In the genomic region with DNA sequence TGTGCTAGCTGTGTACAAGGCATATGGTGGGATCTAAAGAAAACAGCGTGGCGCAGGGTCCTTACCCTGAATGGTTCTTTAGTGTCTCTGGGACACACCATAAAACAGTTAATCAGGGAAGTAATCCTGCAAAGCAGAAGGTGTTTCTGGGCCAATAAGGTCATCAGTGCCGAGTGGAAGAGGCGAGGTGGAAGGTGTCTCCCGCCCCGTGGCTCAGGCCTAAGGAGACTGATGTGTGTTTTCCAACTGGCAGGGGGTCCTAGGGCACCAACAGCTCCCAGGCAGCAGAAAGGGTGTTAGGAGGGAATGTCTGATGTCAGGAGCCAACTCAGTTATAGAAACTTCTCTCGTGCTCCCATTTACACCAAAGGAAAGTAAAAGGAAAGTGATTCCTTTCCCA, we compare ENCODE assay signal across 12 cellular contexts.
DNase-seq lines count a peak whose midpoint lies in the region; ATAC-seq and TF ChIP-seq lines count a peak whose summit lies in the region.
"Had no signal": no experiment of that assay in that cellular context is flagged by ENCODE, and none has a peak within 500 bp of the region (broad histone marks: within the 10 kb centered on the region; RNA-seq: fewer than 3 reads in every experiment).

No MANE protein-coding gene starts in this region.

- 92 to 94% methylated on average over 4 to 7 of the region's 7 CpGs for WGBS in endodermal cell (ENCODE audit: insufficient coverage in 1 of 2, insufficient read length in 1 of 2), 2 experiments
- whole genome bisulfite sequencing in tibial nerve, 2 donors, result 76% methylated on average over 7 of the region's 7 CpGs

- H3K9ac ChIP-seq in endodermal cell (ENCODE audit: extremely low read depth, low read length, poor library complexity, severe bottlenecking), result no peak overlapping the region

- H3K4me1 Mint-ChIP-seq in endodermal cell, result peaks cover 25% of the 10 kb centered on the region
- H3K4me1 Mint-ChIP-seq: central memory CD8-positive, alpha-beta T cell had no signal

- H3K4me3 Mint-ChIP-seq in endodermal cell, result no peak overlapping the region
- H3K4me3 Mint-ChIP-seq: central memory CD8-positive, alpha-beta T cell had no signal

- TF ChIP-seq CTCF in endodermal cell (conservative IDR thresholded peaks at IDR 0.05) (no peak), tibial nerve (IDR thresholded peaks at IDR 0.05) (no peak)

- peak; percentile 29 for DNase-seq in DMS79 treated with DMSO at 0.1 percent for 48 hours (lab: John Stamatoyannopoulos, UW)
- no peak for DNase-seq in DMS79 (lab: John Stamatoyannopoulos, UW)
- no peak for DNase-seq in endodermal cell
- no peak for DNase-seq in tibial nerve (ENCODE audit: low spot score in 2 of 2)
- DNase-seq in activated CD8-positive, alpha-beta memory T cell treated with anti-CD3 and anti-CD28 coated beads, Interleukin-2, amount 50 U/mL, for 48 hours, result no peak
- DNase-seq in DMS53 treated with DMSO at 0.1 percent for 48 hours (lab: John Stamatoyannopoulos, UW; ENCODE audit: unreplicated experiment), result no peak
- DNase-seq: activated naive CD4-positive, alpha-beta T cell treated with anti-CD3 and anti-CD28 coated beads, Interleukin-2, amount 50 U/mL, for 16 hours; NCI-H1092 had no signal

- no peaks in the 10 kb centered on the region for H3K9me3 Mint-ChIP-seq in endodermal cell
- H3K9me3 Mint-ChIP-seq: central memory CD8-positive, alpha-beta T cell had no signal

- no peak for ATAC-seq in HG03520 (IDR thresholded peaks at IDR 0.05; ENCODE audit: unreplicated experiment)

- H3K27me3 Mint-ChIP-seq in endodermal cell (ENCODE audit: insufficient read depth), result no peaks in the 10 kb centered on the region
- H3K27me3 Mint-ChIP-seq: central memory CD8-positive, alpha-beta T cell had no signal

- no peak overlapping the region for H3K27ac Mint-ChIP-seq in endodermal cell

- H3K27me3 ChIP-seq in endodermal cell (ENCODE audit: control insufficient read depth, insufficient read depth, low read length, poor library complexity, severe bottlenecking), result no peaks in the 10 kb centered on the region
- no peaks in the 10 kb centered on the region for H3K27me3 ChIP-seq in muscle layer of duodenum (ENCODE audit: low read depth, low read length)
- H3K27me3 ChIP-seq in tibial nerve, result no peaks in the 10 kb centered on the region

- H3K4me3 ChIP-seq in endodermal cell (ENCODE audit: low read length) (no peak overlapping the region), muscle layer of duodenum (ENCODE audit: low read depth in 1 of 2, low read length in 2 of 2) (peak overlapping the region in 1 of 2 donors; percentile 30), tibial nerve (peak overlapping the region in 1 of 4 donors; percentile 4)

- TF ChIP-seq EP300 in tibial nerve (IDR thresholded peaks at IDR 0.05), result no peak

- H3K4me1 ChIP-seq in endodermal cell (ENCODE audit: control insufficient read depth, insufficient read depth, low read length), result peaks cover 12% of the 10 kb centered on the region
- H3K4me1 ChIP-seq in muscle layer of duodenum (ENCODE audit: control insufficient read depth in 1 of 2, insufficient read depth in 2 of 2, low read length in 2 of 2), result peaks cover 56 to 90% of the 10 kb centered on the region in 2 donors
- H3K4me1 ChIP-seq in tibial nerve, result peaks cover 0 to 100% (median 87%) of the 10 kb centered on the region in 4 donors

- peaks cover 13% of the 10 kb centered on the region for H3K36me3 ChIP-seq in endodermal cell (ENCODE audit: control insufficient read depth, insufficient read depth, low read length)
- H3K36me3 ChIP-seq in muscle layer of duodenum (ENCODE audit: control insufficient read depth in 1 of 2, insufficient read depth in 2 of 2, low read length in 2 of 2), result peaks cover 5 to 7% of the 10 kb centered on the region in 2 donors
- peaks cover 0 to 7% (median 0%) of the 10 kb centered on the region in 3 donors for H3K36me3 ChIP-seq in tibial nerve

- H3K9me3 ChIP-seq in endodermal cell (ENCODE audit: control insufficient read depth, low read length) (no peaks in the 10 kb centered on the region), muscle layer of duodenum (ENCODE audit: control insufficient read depth in 1 of 2, low read length in 2 of 2) (no peaks in the 10 kb centered on the region), tibial nerve (no peaks in the 10 kb centered on the region)

- TF ChIP-seq POLR2A in tibial nerve (IDR thresholded peaks at IDR 0.05), result no peak

- H3K36me3 Mint-ChIP-seq in endodermal cell (ENCODE audit: low read depth), result peaks cover 16% of the 10 kb centered on the region

- H3K27ac ChIP-seq in endodermal cell (ENCODE audit: low read depth, low read length), result peak overlapping the region; percentile 99
- H3K27ac ChIP-seq in muscle layer of duodenum (ENCODE audit: low read length), result peak overlapping the region; percentile 82
- peak overlapping the region; percentile 74 to 93 (median 86) for H3K27ac ChIP-seq in tibial nerve
- H3K27ac ChIP-seq: 22Rv1 had no signal
